In the genomic region with DNA sequence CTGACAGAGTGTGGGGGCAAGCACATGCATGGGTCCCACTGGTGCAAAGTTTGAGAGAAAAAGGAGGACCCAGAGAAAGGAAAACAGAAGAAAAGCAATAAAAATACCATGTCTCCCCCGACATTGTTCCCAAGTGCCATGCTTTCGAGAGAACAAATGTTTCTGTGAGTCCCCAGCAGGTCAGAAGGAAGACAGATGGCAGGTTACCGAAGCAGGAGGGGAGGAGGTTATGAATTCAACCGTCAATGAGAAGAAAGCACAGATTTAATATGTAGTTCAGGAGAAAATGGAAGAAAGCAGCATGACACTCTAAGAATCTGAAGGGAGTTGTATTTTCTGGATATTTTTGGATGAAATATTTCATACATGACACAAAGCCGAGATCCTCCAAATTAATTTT, we compare ENCODE assay signal across 24 cellular contexts.
"Had no signal": no experiment of that assay in that cellular context is flagged by ENCODE, and none has a peak within 500 bp of the region (broad histone marks: within the 10 kb centered on the region; RNA-seq: fewer than 3 reads in every experiment).

No MANE protein-coding gene starts in this region.

- H3K4me1 Mint-ChIP-seq: stimulated activated naive B cell treated with anti-CD40 and anti-IgM and Interleukin-4, amounts not matched to agents 10 μg/mL and 1 μg/mL and 100 μg/mL, for 72 hours had no signal

- H3K27me3 ChIP-seq: stomach, thyroid gland, upper lobe of left lung, vagina had no signal

- H3K9me3 ChIP-seq: heart left ventricle, stomach, thyroid gland, upper lobe of left lung, vagina had no signal

- H3K4me3 ChIP-seq: heart left ventricle, stomach, thyroid gland, upper lobe of left lung, vagina had no signal

- H3K27ac ChIP-seq: heart left ventricle, stomach, thyroid gland, upper lobe of left lung, vagina had no signal

- H3K36me3 Mint-ChIP-seq: stimulated activated naive B cell treated with anti-CD40 and anti-IgM and Interleukin-4, amounts not matched to agents 10 μg/mL and 1 μg/mL and 100 μg/mL, for 72 hours had no signal

- H3K36me3 ChIP-seq: heart left ventricle, stomach, thyroid gland, upper lobe of left lung, vagina had no signal

- DNase-seq: activated CD4-positive, alpha-beta T cell treated with anti-CD3 and anti-CD28 coated beads for 4 hours; activated CD4-positive, alpha-beta T cell treated with anti-CD3 and anti-CD28 coated beads, Interleukin-2, amount 50 U/mL, for 4 hours; activated CD8-positive, alpha-beta memory T cell treated with anti-CD3 and anti-CD28 coated beads for 24 hours; activated effector memory CD4-positive, alpha-beta T cell treated with Interleukin-2 at 50 U/mL for 16 hours; activated naive CD4-positive, alpha-beta T cell treated with Interleukin-2 at 50 U/mL for 16 hours; anterior cingulate cortex; cortex of kidney; effector memory CD8-positive, alpha-beta T cell; foreskin fibroblast; heart left ventricle; hypothalamus; left ventricle myocardium superior; naive thymus-derived CD4-positive, alpha-beta T cell; occipital lobe; right cardiac atrium; stimulated activated CD4-positive, alpha-beta T cell treated with anti-CD3 and anti-CD28 coated beads, Interleukin-15, amount 100 ng/mL, for 24 hours; stimulated activated CD4-positive, alpha-beta T cell treated with anti-CD3 and anti-CD28 coated beads, Interleukin-2, amount 100 ng/mL, for 24 hours; stimulated activated naive B cell treated with anti-CD40 and anti-IgM and Interleukin-4, amounts not matched to agents 10 μg/mL and 1 μg/mL and 100 μg/mL, for 72 hours; stomach; thyroid gland; upper lobe of left lung had no signal

- H3K4me3 Mint-ChIP-seq: activated naive CD8-positive, alpha-beta T cell; effector memory CD8-positive, alpha-beta T cell; naive thymus-derived CD4-positive, alpha-beta T cell; neural crest cell; stimulated activated naive B cell treated with anti-CD40 and anti-IgM and Interleukin-4, amounts not matched to agents 10 μg/mL and 1 μg/mL and 100 μg/mL, for 72 hours had no signal

- H3K4me1 ChIP-seq: stomach, thyroid gland had no signal

- H3K27ac Mint-ChIP-seq: activated naive CD8-positive, alpha-beta T cell; effector memory CD8-positive, alpha-beta T cell; naive thymus-derived CD4-positive, alpha-beta T cell; stimulated activated naive B cell treated with anti-CD40 and anti-IgM and Interleukin-4, amounts not matched to agents 10 μg/mL and 1 μg/mL and 100 μg/mL, for 72 hours had no signal

- H3K9me3 Mint-ChIP-seq: effector memory CD8-positive, alpha-beta T cell had no signal
